Comparison of ENCODE assay signal across 22 cellular contexts in genomic region chr12:114700392-114701103, GRCh38. TPM values are rescaled to one million over a fixed set of nuclear protein-coding genes. Genes with fewer than 3 reads are reported as not detected.
A peak's percentile ranks its signal among the peaks of the same experiment; 100 is the strongest.
DNase-seq lines count a peak whose midpoint lies in the region; ATAC-seq lines count a peak whose summit lies in the region.
"Had no signal": no experiment of that assay in that cellular context is flagged by ENCODE, and none has a peak within 500 bp of the region (broad histone marks: within the 10 kb centered on the region; RNA-seq: fewer than 3 reads in every experiment).

No MANE protein-coding gene starts in this region.

- H2BK5ac ChIP-seq in mesendoderm (ENCODE audit: low read length), result no peak overlapping the region

- H3K9me2 ChIP-seq in GM23248 (ENCODE audit: insufficient read depth), result no peaks in the 10 kb centered on the region

- H3K4me3 ChIP-seq in mesendoderm (ENCODE audit: low read length) (no peak overlapping the region), GM23248 (no peak overlapping the region)
- H3K4me3 ChIP-seq: ascending aorta, colonic mucosa, left lung had no signal

- H3K79me1 ChIP-seq in mesendoderm (ENCODE audit: low read length), result no peaks in the 10 kb centered on the region

- no peak overlapping the region for H4K8ac ChIP-seq in mesendoderm (ENCODE audit: low read depth, low read length)

- no peaks in the 10 kb centered on the region for H3K36me3 ChIP-seq in mesendoderm (ENCODE audit: control insufficient read depth, insufficient read depth, low read length)
- no peaks in the 10 kb centered on the region for H3K36me3 ChIP-seq in GM23248 (ENCODE audit: low read depth)
- H3K36me3 ChIP-seq: ascending aorta, colonic mucosa, left lung had no signal

- H3K27me3 ChIP-seq in mesendoderm (ENCODE audit: insufficient read depth, low read length, poor library complexity) (peaks cover 33% of the 10 kb centered on the region), GM23248 (replicated peaks; ENCODE audit: insufficient read depth) (peaks cover 7% of the 10 kb centered on the region)

- no peaks in the 10 kb centered on the region for H4K20me1 ChIP-seq in GM23248 (ENCODE audit: insufficient read depth)

- peaks cover 69 to 86% of the 10 kb centered on the region in 2 donors for H3K27me3 Mint-ChIP-seq in stimulated activated naive B cell treated with anti-CD40 and anti-IgM and Interleukin-4, amounts not matched to agents 10 μg/mL and 1 μg/mL and 100 μg/mL, for 72 hours

- H3K18ac ChIP-seq in mesendoderm (ENCODE audit: low read length), result no peak overlapping the region

- H2AK5ac ChIP-seq in mesendoderm (ENCODE audit: low read length), result peak overlapping the region; percentile 99

- H3K27ac Mint-ChIP-seq in stimulated activated naive B cell treated with anti-CD40 and anti-IgM and Interleukin-4, amounts not matched to agents 10 μg/mL and 1 μg/mL and 100 μg/mL, for 72 hours, result peak overlapping the region; percentile 3
- H3K27ac Mint-ChIP-seq: activated B cell treated with CpG ODN at 0.5 μM for 24 hours; activated CD8-positive, alpha-beta T cell treated with anti-CD3 and anti-CD28 coated beads, Interleukin-2, amount 10 ng/mL, durations not matched to agents 7 days and 5 days; activated naive CD4-positive, alpha-beta T cell treated with anti-CD3 and anti-CD28 coated beads, Interleukin-2, amount 50 U/mL, for 72 hours; activated T-cell treated with anti-CD3 and anti-CD28 coated beads, Interleukin-2, amount 50 U/mL, for 24 hours; CD8-positive, alpha-beta T cell had no signal

- H2BK120ac ChIP-seq in mesendoderm (ENCODE audit: low read depth, low read length), result no peak overlapping the region

- H3K9ac ChIP-seq in mesendoderm (ENCODE audit: low read length) (peak overlapping the region; percentile 49), GM23248 (no peak overlapping the region)

- H3K9me3 ChIP-seq in GM23248 (ENCODE audit: low read depth), result no peaks in the 10 kb centered on the region
- H3K9me3 ChIP-seq: ascending aorta, colonic mucosa, left lung had no signal

- no peak overlapping the region for H3K23ac ChIP-seq in mesendoderm (ENCODE audit: low read length)

- H2BK15ac ChIP-seq in mesendoderm (replicated peaks; ENCODE audit: low read depth), result no peak overlapping the region

- ATAC-seq in stimulated activated naive B cell treated with anti-CD40 and anti-IgM and Interleukin-4, amounts not matched to agents 10 μg/mL and 1 μg/mL and 100 μg/mL, for 72 hours (replicated peaks), result no peak
- ATAC-seq: activated CD8-positive, alpha-beta T cell treated with anti-CD3 and anti-CD28 coated beads, Interleukin-2, amount 10 ng/mL, durations not matched to agents 7 days and 5 days; activated naive CD4-positive, alpha-beta T cell treated with anti-CD3 and anti-CD28 coated beads, Interleukin-2, amount 50 U/mL, for 72 hours; CD8-positive, alpha-beta T cell; left lung; SK-N-SH treated with all-trans-retinoic acid at 6 μM for 48 hours; stimulated activated naive CD8-positive, alpha-beta T cell treated with anti-CD3 and anti-CD28 coated beads, Interleukin-15, Interleukin-2, amounts not matched to agents 100 U/mL and 50 U/mL, for 24 hours had no signal

- H3F3A ChIP-seq in GM23248 (ENCODE audit: insufficient read depth), result no peaks in the 10 kb centered on the region

- in situ Hi-C loops in GM23248 (cut with MboI), result no loop called here

- H3K4me3 Mint-ChIP-seq in stimulated activated naive B cell treated with anti-CD40 and anti-IgM and Interleukin-4, amounts not matched to agents 10 μg/mL and 1 μg/mL and 100 μg/mL, for 72 hours, result no peak overlapping the region
- H3K4me3 Mint-ChIP-seq: activated B cell treated with CpG ODN at 0.5 μM for 24 hours; activated CD8-positive, alpha-beta T cell treated with anti-CD3 and anti-CD28 coated beads, Interleukin-2, amount 10 ng/mL, durations not matched to agents 7 days and 5 days; activated T-cell treated with anti-CD3 and anti-CD28 coated beads, Interleukin-2, amount 50 U/mL, for 24 hours; CD8-positive, alpha-beta T cell; neural crest cell had no signal

- H3K4me2 ChIP-seq in mesendoderm (ENCODE audit: low read length) (peak overlapping the region; percentile 46), GM23248 (ENCODE audit: unreplicated experiment) (no peak overlapping the region)

- no peak overlapping the region for H3K4ac ChIP-seq in mesendoderm (ENCODE audit: low read depth, low read length)

- DNase-seq in M059J (ENCODE audit: low read depth) (peak; percentile 51), dermis blood vessel endothelial cell (peak; percentile 10), mesendoderm (peak; percentile 37), HuH-7.5 (ENCODE audit: low spot score) (no peak), NCI-H2196 (lab: John Stamatoyannopoulos, UW; ENCODE audit: unreplicated experiment) (no peak), GM23248 (no peak)
- no peak for DNase-seq in stimulated activated naive B cell treated with anti-CD40 and anti-IgM and Interleukin-4, amounts not matched to agents 10 μg/mL and 1 μg/mL and 100 μg/mL, for 72 hours
- DNase-seq: activated B cell treated with CpG ODN at 0.5 μM for 24 hours; activated CD8-positive, alpha-beta T cell treated with anti-CD3 and anti-CD28 coated beads, Interleukin-2, amount 10 ng/mL, durations not matched to agents 7 days and 5 days; activated T-cell treated with anti-CD3 and anti-CD28 coated beads, Interleukin-2, amount 50 U/mL, for 24 hours; CD8-positive, alpha-beta T cell; colonic mucosa; DMS153; GDM1; left lung; NCI-H748 treated with DMSO at 0.1 percent for 48 hours; stimulated activated CD4-positive, alpha-beta T cell treated with anti-CD3 and anti-CD28 coated beads, Interleukin-4, amount 100 ng/mL, for 24 hours; stimulated activated naive CD8-positive, alpha-beta T cell treated with anti-CD3 and anti-CD28 coated beads, Interleukin-15, Interleukin-2, amounts not matched to agents 100 U/mL and 50 U/mL, for 24 hours had no signal

- H4K5ac ChIP-seq in mesendoderm (ENCODE audit: low read length), result no peak overlapping the region

- H3K56ac ChIP-seq in mesendoderm (ENCODE audit: low read length), result peak overlapping the region; percentile 62

- peaks cover 28% of the 10 kb centered on the region for H3K4me1 ChIP-seq in mesendoderm (ENCODE audit: control insufficient read depth, low read depth, low read length)
- H3K4me1 ChIP-seq in GM23248 (ENCODE audit: insufficient read depth), result peaks cover 13% of the 10 kb centered on the region
- H3K4me1 ChIP-seq: ascending aorta, colonic mucosa, left lung had no signal

- WGBS in mesendoderm (ENCODE audit: extremely low coverage, insufficient coverage, low lambda C conversion rate), result no CpG with 5 or more reads among the region's 33 CpGs
- WGBS in GM23248 (ENCODE audit: low coverage in 1 of 2, low lambda C conversion rate in 2 of 2, missing lambda C conversion rate in 2 of 2), 2 experiments, result 67 to 69% methylated on average over 33 of the region's 33 CpGs

- H3K79me2 ChIP-seq in mesendoderm (ENCODE audit: control insufficient read depth, insufficient read depth, low read length) (no peaks in the 10 kb centered on the region), GM23248 (ENCODE audit: insufficient read depth) (no peaks in the 10 kb centered on the region)

- peaks cover 0 to 5% of the 10 kb centered on the region in 2 donors for H3K4me1 Mint-ChIP-seq in stimulated activated naive B cell treated with anti-CD40 and anti-IgM and Interleukin-4, amounts not matched to agents 10 μg/mL and 1 μg/mL and 100 μg/mL, for 72 hours
- H3K4me1 Mint-ChIP-seq: activated B cell treated with CpG ODN at 0.5 μM for 24 hours had no signal

- no peaks in the 10 kb centered on the region for H3K36me3 Mint-ChIP-seq in stimulated activated naive B cell treated with anti-CD40 and anti-IgM and Interleukin-4, amounts not matched to agents 10 μg/mL and 1 μg/mL and 100 μg/mL, for 72 hours
- H3K36me3 Mint-ChIP-seq: CD8-positive, alpha-beta T cell had no signal

- no peak overlapping the region for H3K27ac ChIP-seq in mesendoderm (ENCODE audit: low read depth, low read length)
- no peak overlapping the region for H3K27ac ChIP-seq in GM23248
- H3K27ac ChIP-seq: ascending aorta, colonic mucosa, left lung had no signal

- no peak overlapping the region for H2AFZ ChIP-seq in GM23248

- H3K9me3 Mint-ChIP-seq in stimulated activated naive B cell treated with anti-CD40 and anti-IgM and Interleukin-4, amounts not matched to agents 10 μg/mL and 1 μg/mL and 100 μg/mL, for 72 hours, result no peaks in the 10 kb centered on the region
- H3K9me3 Mint-ChIP-seq: activated B cell treated with CpG ODN at 0.5 μM for 24 hours; activated naive CD4-positive, alpha-beta T cell treated with anti-CD3 and anti-CD28 coated beads, Interleukin-2, amount 50 U/mL, for 72 hours; activated T-cell treated with anti-CD3 and anti-CD28 coated beads, Interleukin-2, amount 50 U/mL, for 24 hours; CD8-positive, alpha-beta T cell; neural crest cell had no signal

RNA-seq across cellular contexts. Expression of gene TBX3, which starts 16.6 kb away (rescaled TPM):
- 50.3 and 90.4 TPM in 2 replicates for total RNA-seq in M059J (2014; rRNA removed; shearing (Covaris generic))
- total RNA-seq in dermis blood vessel endothelial cell, result 2.4 and 2.5 TPM in 2 replicates
- polyA plus RNA-seq in mesendoderm (2013, experiment 1 of 2), result 2.1 TPM
- polyA plus RNA-seq in mesendoderm (2013, experiment 2 of 2), result 2.1 TPM
- 25.1 and 34.0 TPM in 2 replicates for total RNA-seq in GM23248 (2014; rRNA removed; shearing (Covaris generic))
- polyA plus RNA-seq in GM23248 (2016; fragmentation: Nextera tagmentation; extraction: Ambion mirVana), result 29.2 TPM in 2 replicates
- total RNA-seq: activated B cell treated with CpG ODN at 0.5 μM for 24 hours; activated CD8-positive, alpha-beta T cell treated with anti-CD3 and anti-CD28 coated beads, Interleukin-2, amount 10 ng/mL, durations not matched to agents 7 days and 5 days; activated naive CD4-positive, alpha-beta T cell treated with anti-CD3 and anti-CD28 coated beads, Interleukin-2, amount 50 U/mL, for 72 hours; CD8-positive, alpha-beta T cell had no signal

Comparison
In these comparisons a context has a peak if more than half of its experiments do, and no peak if none do; other contexts are left out.
1. DNase-seq: peak in M059J (single experiment), dermis blood vessel endothelial cell (single experiment) and mesendoderm (single experiment); none in stimulated activated naive B cell treated with anti-CD40 and anti-IgM and Interleukin-4, amounts not matched to agents 10 μg/mL and 1 μg/mL and 100 μg/mL, for 72 hours (single experiment), HuH-7.5 (single experiment), NCI-H2196 (single experiment) and GM23248 (single experiment).